Comparison of ENCODE assay signal across 13 cellular contexts in the genomic region with DNA sequence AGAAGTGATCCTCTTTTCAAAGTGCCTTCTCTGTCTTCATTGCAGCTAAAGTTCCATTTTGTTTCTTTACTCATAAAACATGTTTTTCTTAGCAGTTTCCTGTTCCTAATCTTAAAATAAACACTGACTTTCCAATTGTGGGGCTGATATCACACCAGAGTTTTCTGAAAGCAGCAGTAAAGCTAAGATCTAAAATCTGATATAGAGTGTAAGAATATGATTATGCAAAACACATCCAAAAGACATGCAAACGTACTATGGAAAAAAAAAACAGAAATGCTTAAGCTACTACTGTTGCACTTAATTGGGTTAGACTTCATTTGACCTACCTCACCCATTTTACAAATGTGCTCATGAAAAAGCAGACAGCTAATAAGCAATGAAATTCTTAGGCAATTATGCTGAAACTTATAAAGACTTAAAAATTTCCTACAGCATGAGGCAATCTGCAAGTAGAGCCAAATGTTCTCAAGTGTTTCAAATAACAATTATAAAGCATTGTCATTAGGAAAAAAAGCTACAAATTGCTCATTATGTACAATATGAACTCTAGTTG. TPM values are rescaled to one million over a fixed set of nuclear protein-coding genes. Genes with fewer than 3 reads are reported as not detected.
DNase-seq lines count a peak whose midpoint lies in the region; ATAC-seq and TF ChIP-seq lines count a peak whose summit lies in the region.
"Had no signal": no experiment of that assay in that cellular context is flagged by ENCODE, and none has a peak within 500 bp of the region (broad histone marks: within the 10 kb centered on the region; RNA-seq: fewer than 3 reads in every experiment).

No MANE protein-coding gene starts in this region.

- peak overlapping the region; percentile 1; the same call in 1 of the 2 replicates for H3K4me2 ChIP-seq in OCI-LY1 (ENCODE audit: low read length)

- no peaks in the 10 kb centered on the region for H3F3A ChIP-seq in OCI-LY1 (ENCODE audit: insufficient read depth, low read length)

- peak overlapping the region; percentile 93 for H3K4me3 Mint-ChIP-seq in activated CD4-positive, alpha-beta T cell treated with anti-CD3 and anti-CD28 coated beads for 36 hours
- no peak overlapping the region for H3K4me3 Mint-ChIP-seq in chondrocyte (ENCODE audit: unreplicated experiment)

- peaks cover 52% of the 10 kb centered on the region for H3K4me1 ChIP-seq in OCI-LY1 (ENCODE audit: insufficient read depth, low read length, severe bottlenecking)
- H3K4me1 ChIP-seq in neutrophil (ENCODE audit: control insufficient read depth in 1 of 2, insufficient read depth in 1 of 2, low read depth in 1 of 2, low read length in 1 of 2) = peaks cover 24 to 47% of the 10 kb centered on the region in 2 experiments

- TF ChIP-seq POLR2A in lower leg skin (IDR thresholded peaks at IDR 0.05) = no peak

- H3K4me1 Mint-ChIP-seq in activated CD4-positive, alpha-beta T cell treated with anti-CD3 and anti-CD28 coated beads for 36 hours = peaks cover 60% of the 10 kb centered on the region
- H3K4me1 Mint-ChIP-seq in chondrocyte (ENCODE audit: low read depth) = peaks cover 30% of the 10 kb centered on the region

- DNase-seq in activated CD4-positive, alpha-beta T cell treated with anti-CD3 and anti-CD28 coated beads for 36 hours = no peak
- DNase-seq in activated CD4-positive, alpha-beta T cell treated with anti-CD3 and anti-CD28 coated beads, Interleukin-2, amount 50 U/mL, for 1 hour = no peak
- DNase-seq in chondrocyte (ENCODE audit: low spot score) (no peak), islet precursor cell (no peak), lower leg skin (ENCODE audit: low spot score in 2 of 2) (no peak)
- DNase-seq: activated effector memory CD4-positive, alpha-beta T cell treated with anti-CD3 and anti-CD28 coated beads, Interleukin-2, amount 50 U/mL, for 16 hours had no signal

- H3K4me3 ChIP-seq in OCI-LY1 (ENCODE audit: low read depth, low read length, poor library complexity, severe bottlenecking) (no peak overlapping the region), neutrophil (ENCODE audit: low read depth in 1 of 2, low read length in 1 of 2) (no peak overlapping the region), lower leg skin (ENCODE audit: low read depth, poor library complexity, severe bottlenecking) (no peak overlapping the region)
- H3K4me3 ChIP-seq: coronary artery had no signal

- H3K27me3 Mint-ChIP-seq in activated CD4-positive, alpha-beta T cell treated with anti-CD3 and anti-CD28 coated beads for 36 hours = no peaks in the 10 kb centered on the region
- H3K27me3 Mint-ChIP-seq in chondrocyte (ENCODE audit: low read depth) = no peaks in the 10 kb centered on the region
- H3K27me3 Mint-ChIP-seq: progenitor cell of endocrine pancreas had no signal

- H3K9ac ChIP-seq in OCI-LY1 (ENCODE audit: low read length) = no peak overlapping the region

- H3K9me3 Mint-ChIP-seq in activated CD4-positive, alpha-beta T cell treated with anti-CD3 and anti-CD28 coated beads for 36 hours (ENCODE audit: low read depth) = no peaks in the 10 kb centered on the region
- H3K9me3 Mint-ChIP-seq in chondrocyte (ENCODE audit: low read depth) = no peaks in the 10 kb centered on the region

- ATAC-seq in activated CD4-positive, alpha-beta T cell treated with anti-CD3 and anti-CD28 coated beads for 36 hours = no peak
- no peak for ATAC-seq in HG02973 (IDR thresholded peaks at IDR 0.05; ENCODE audit: unreplicated experiment)
- ATAC-seq: left lobe of liver, Panc1 had no signal

- POLR2A ChIA-PET in activated CD4-positive, alpha-beta T cell treated with anti-CD3 and anti-CD28 coated beads for 36 hours (lab: Charles Lee) = interaction anchor here (0.7 to 2.2 kb wide), 5 partner anchors 9 to 132 kb away, joined by 3 to 14 read pairs (median 6); a partner anchor contains a TSS

- H2AFZ ChIP-seq in OCI-LY1 (ENCODE audit: low read length) = no peak overlapping the region

- H3K27me3 ChIP-seq in OCI-LY1 (ENCODE audit: insufficient read depth, low read length) (no peaks in the 10 kb centered on the region), neutrophil (no peaks in the 10 kb centered on the region)

- H3K9me3 ChIP-seq in OCI-LY1 (ENCODE audit: low read length) = no peaks in the 10 kb centered on the region
- peaks cover 5% of the 10 kb centered on the region for H3K9me3 ChIP-seq in neutrophil

- peaks cover 70% of the 10 kb centered on the region for H3K79me2 ChIP-seq in OCI-LY1 (ENCODE audit: insufficient read depth, low read length)

- peaks cover 91% of the 10 kb centered on the region for H3K36me3 ChIP-seq in OCI-LY1 (ENCODE audit: insufficient read depth, low read length)
- peaks cover 74% of the 10 kb centered on the region for H3K36me3 ChIP-seq in neutrophil

- H3K9me2 ChIP-seq in OCI-LY1 (ENCODE audit: low read depth, low read length) = no peaks in the 10 kb centered on the region

- TF ChIP-seq CTCF in OCI-LY1 (IDR thresholded peaks at IDR 0.05; ENCODE audit: low read length) = no peak
- no peak for TF ChIP-seq CTCF in chondrocyte (IDR thresholded peaks at IDR 0.05)
- TF ChIP-seq CTCF in neutrophil (IDR thresholded peaks at IDR 0.05) = no peak
- no peak for TF ChIP-seq CTCF in lower leg skin (IDR thresholded peaks at IDR 0.05)

- CTCF ChIA-PET in activated CD4-positive, alpha-beta T cell treated with anti-CD3 and anti-CD28 coated beads for 36 hours (lab: Charles Lee) = interaction anchor here (0.8 to 6.8 kb wide), 16 partner anchors 10 to 131 kb away, joined by 3 to 50 read pairs (median 4); a partner anchor contains a TSS

- intact Hi-C loops in activated CD4-positive, alpha-beta T cell treated with anti-CD3 and anti-CD28 coated beads for 36 hours (cut with DNase I, micrococcal nuclease) = loop anchor here (1.0 to 5.0 kb wide), 2 partner anchors 8 to 34 kb away; no protein-coding TSS in a partner anchor
- intact Hi-C loops in lower leg skin (cut with DNase I; ENCODE audit: low total_unique reads) = no loop called here

- WGBS in lower leg skin, 2 donors = 24 to 25% methylated on average over 1 of the region's 1 CpG

- peaks cover 98% of the 10 kb centered on the region for H3K36me3 Mint-ChIP-seq in activated CD4-positive, alpha-beta T cell treated with anti-CD3 and anti-CD28 coated beads for 36 hours (ENCODE audit: low read depth)
- H3K36me3 Mint-ChIP-seq in chondrocyte (ENCODE audit: low read depth) = no peaks in the 10 kb centered on the region

- H3K27ac ChIP-seq in OCI-LY1 (ENCODE audit: low read depth, low read length, poor library complexity, severe bottlenecking) (peak overlapping the region; percentile 42), neutrophil (peak overlapping the region; percentile 48)
- H3K27ac ChIP-seq: coronary artery had no signal

- H3K27ac Mint-ChIP-seq in activated CD4-positive, alpha-beta T cell treated with anti-CD3 and anti-CD28 coated beads for 36 hours = peak overlapping the region; percentile 95
- peak overlapping the region; percentile 72 for H3K27ac Mint-ChIP-seq in chondrocyte (ENCODE audit: unreplicated experiment)
- H3K27ac Mint-ChIP-seq: progenitor cell of endocrine pancreas had no signal

- peaks cover 2% of the 10 kb centered on the region; the same call in 1 of the 2 replicates for H4K20me1 ChIP-seq in OCI-LY1 (ENCODE audit: insufficient read depth, low read length)

RNA-seq across cellular contexts. Expression of a gene that starts 10.5 kb away (rescaled TPM):
- total RNA-seq in activated CD4-positive, alpha-beta T cell treated with anti-CD3 and anti-CD28 coated beads for 36 hours = 100 to 1,000 TPM; 470 to 536 TPM
- total RNA-seq in chondrocyte (0.27 to 0.85 TPM in 2 of 3 replicates, not detected in the other), lower leg skin (10 to 100 TPM in 1 of 4 donors, 1 to 10 TPM in 3; 5.3 to 10.8 (median 7.1) TPM)

Comparison
In these comparisons a context has a peak if more than half of its experiments do, and no peak if none do; other contexts are left out.
1. RNA of a gene that starts 10.5 kb away (total RNA-seq): 470 to 536 TPM in activated CD4-positive, alpha-beta T cell treated with anti-CD3 and anti-CD28 coated beads for 36 hours; 5.3 to 10.8 TPM in lower leg skin and 0.27 to 0.85 TPM in chondrocyte; every median in the first group is over 10 times any median in the second.